In genomic region chrX:48956728-48957414, GRCh38 we compare ENCODE assay signal across 6 cellular contexts. TPM values are rescaled to one million over a fixed set of nuclear protein-coding genes. Genes with fewer than 3 reads are reported as not detected.
DNase-seq lines count a peak whose midpoint lies in the region; ATAC-seq, FAIRE-seq and TF ChIP-seq lines count a peak whose summit lies in the region.

No MANE protein-coding gene starts in this region.

- peaks cover 72% of the 10 kb centered on the region for H3K79me2 ChIP-seq in K562 (ENCODE audit: control insufficient read depth, insufficient read depth, low read length)

- H3K9me3 Mint-ChIP-seq in natural killer cell treated with Interleukin-12 subunit alpha and Interleukin-12 subunit beta and Interleukin-15 and Interleukin-18, amount 100 ng/mL, for 72 hours, result no peaks in the 10 kb centered on the region

- no peaks in the 10 kb centered on the region for H3K9me3 ChIP-seq in K562 (replicated peaks; ENCODE audit: control insufficient read depth, insufficient read depth, low read depth, low read length)

- CTCF ChIA-PET in K562 (lab: Yijun Ruan, JAX; ENCODE audit: low intra/inter-chr PET ratio), result interaction anchor here (0.6 kb wide), 1 partner anchor 384 kb away, joined by 4 read pairs; no protein-coding TSS in a partner anchor

- no peak overlapping the region for H2AFZ ChIP-seq in K562 (ENCODE audit: low read depth, low read length)

- ATAC-seq in K562 (no peak), omental fat pad (ENCODE audit: low FRiP score) (no peak)
- ATAC-seq in natural killer cell treated with Interleukin-12 subunit alpha and Interleukin-12 subunit beta and Interleukin-15 and Interleukin-18, amount 100 ng/mL, for 72 hours, result peak; percentile 40 to 45

- peak overlapping the region; percentile 83 to 99 for H3K27ac Mint-ChIP-seq in natural killer cell treated with Interleukin-12 subunit alpha and Interleukin-12 subunit beta and Interleukin-15 and Interleukin-18, amount 100 ng/mL, for 72 hours

- H3K27me3 Mint-ChIP-seq in natural killer cell treated with Interleukin-12 subunit alpha and Interleukin-12 subunit beta and Interleukin-15 and Interleukin-18, amount 100 ng/mL, for 72 hours, result peaks cover 0 to 8% of the 10 kb centered on the region in 2 donors

- no peak for TF ChIP-seq CTCF in 22Rv1 (IDR thresholded peaks at IDR 0.05)
- no peak for TF ChIP-seq CTCF in LNCaP clone FGC (IDR thresholded peaks at IDR 0.05; ENCODE audit: control insufficient read depth, extremely low read depth, insufficient read depth)
- no peak for TF ChIP-seq CTCF in K562 (IDR thresholded peaks at IDR 0.05 in 2 of 3, conservative IDR thresholded peaks at IDR 0.05 in 1 of 3; ENCODE audit: insufficient read depth in 2 of 3, low read depth in 1 of 3, low read length in 3 of 3)
- no peak for TF ChIP-seq CTCF in omental fat pad (IDR thresholded peaks at IDR 0.05)

- peaks cover 3% of the 10 kb centered on the region for H3K9me1 ChIP-seq in K562 (ENCODE audit: control insufficient read depth, insufficient read depth, low read length)

- H3K4me3 Mint-ChIP-seq in natural killer cell treated with Interleukin-12 subunit alpha and Interleukin-12 subunit beta and Interleukin-15 and Interleukin-18, amount 100 ng/mL, for 72 hours, result peak overlapping the region; percentile 86

- no peaks in the 10 kb centered on the region for H3K36me3 Mint-ChIP-seq in natural killer cell treated with Interleukin-12 subunit alpha and Interleukin-12 subunit beta and Interleukin-15 and Interleukin-18, amount 100 ng/mL, for 72 hours

- H4K20me1 ChIP-seq in K562 (replicated peaks; ENCODE audit: control insufficient read depth, insufficient read depth, low read length), result peaks cover 12% of the 10 kb centered on the region; the same call in 1 of the 2 replicates

- in situ Hi-C loops in K562 (cut with MboI), result no loop called here

- POLR2A ChIA-PET in K562 (lab: Yijun Ruan, JAX), result interaction anchor here (0.6 to 2.5 kb wide), 4 partner anchors 15 to 234 kb away, joined by 3 to 10 read pairs (median 4); no protein-coding TSS in a partner anchor

- no peak for TF ChIP-seq POLR2A in K562 (conservative IDR thresholded peaks at IDR 0.05)

- BruUV-seq in K562 (replicated peaks; lab: Mats Ljungman, UMichigan), result no TSS peak

- no peak for TF ChIP-seq EP300 in K562 (IDR thresholded peaks at IDR 0.05; ENCODE audit: low read length)

- peaks cover 23 to 53% of the 10 kb centered on the region in 2 experiments for H3K4me1 ChIP-seq in K562 (replicated peaks in 1 of 2; ENCODE audit: control insufficient read depth in 2 of 2, insufficient read depth in 2 of 2, low read length in 2 of 2)

- TF ChIP-seq RAD21 in K562 (CRISPR knock-in tag; conservative IDR thresholded peaks at IDR 0.05 in 1 of 2, IDR thresholded peaks at IDR 0.05 in 1 of 2), result no peak

- H3K27me3 ChIP-seq in K562 (ENCODE audit: control insufficient read depth in 2 of 2, insufficient read depth in 2 of 2, low read length in 2 of 2), result no peaks in the 10 kb centered on the region; a peak in 1 of 5 replicates

- peak overlapping the region; percentile 95 for H3K4me2 ChIP-seq in K562 (ENCODE audit: insufficient read depth, low read length)

- H3K4me3 ChIP-seq in LNCaP clone FGC (ENCODE audit: low read depth, low read length) (peak overlapping the region; percentile 68), K562 (peak overlapping the region; percentile 84)

- H3K36me3 ChIP-seq in K562 (ENCODE audit: control insufficient read depth, insufficient read depth, low read length), result peaks cover 49% of the 10 kb centered on the region

- H3K4me1 Mint-ChIP-seq in natural killer cell treated with Interleukin-12 subunit alpha and Interleukin-12 subunit beta and Interleukin-15 and Interleukin-18, amount 100 ng/mL, for 72 hours (ENCODE audit: low read depth in 2 of 2), result peaks cover 34 to 42% of the 10 kb centered on the region in 2 donors

- DNase-seq in LNCaP clone FGC (ENCODE audit: low read depth) (no peak), K562 (ENCODE audit: extremely low read depth in 1 of 4, low spot score in 3 of 4) (peak in 1 of 4 experiments; percentile 42), cortex of kidney (lab: John Stamatoyannopoulos, UW) (no peak), omental fat pad (ENCODE audit: low spot score) (no peak)
- peak; percentile 81 for DNase-seq in natural killer cell treated with Interleukin-12 subunit alpha and Interleukin-12 subunit beta and Interleukin-15 and Interleukin-18, amount 100 ng/mL, for 72 hours (ENCODE audit: low spot score)

- under 1% methylated on average over 25 of the region's 61 CpGs for WGBS in K562 (ENCODE audit: insufficient coverage, low coverage, missing lambda C conversion rate)

- intact Hi-C loops in K562 (cut with micrococcal nuclease), result loop anchor here (2.0 to 10.0 kb wide), 3 partner anchors 45 to 218 kb away; partner anchors contain the start of genes GRIPAP1 and PLP2

- H3K27ac ChIP-seq in 22Rv1 (peak overlapping the region; percentile 93), K562 (ENCODE audit: extremely low read depth, low read depth, low read length) (peak overlapping the region; percentile 98)

- FAIRE-seq in K562 (lab: Jason Lieb, UNC), result no peak

- peak overlapping the region; percentile 95 to 96 for H3K9ac ChIP-seq in K562 (ENCODE audit: insufficient read depth in 1 of 2, low read depth in 2 of 2, low read length in 2 of 2)

RNA-seq across cellular contexts. Expression of gene OTUD5, which starts 0.5 kb away (rescaled TPM):
- 120 and 216 TPM in 2 replicates for total RNA-seq in K562 (2011; cell fraction: chromatin; rRNA removed; ENCODE audit: low replicate concordance)
- 104 TPM in 2 replicates for total RNA-seq in K562 (2011; cell fraction: nucleolus; rRNA removed)
- total RNA-seq in K562 (2011; cell fraction: nucleoplasm; rRNA removed), result 75.4 and 94.3 TPM in 2 replicates
- total RNA-seq in K562 (2014; rRNA removed) (59.0 and 62.6 TPM in 2 replicates), K562 (2014; rRNA removed; fragmentation: Illumina TruSeq; extraction: Trizol) (34.1 and 37.5 TPM in 2 replicates), K562 (2015; rRNA removed; fragmentation: Illumina TruSeq; extraction: Trizol) (38.3 and 38.7 TPM in 2 replicates), K562 (2021) (87.0 and 93.0 TPM in 2 replicates), omental fat pad (10 to 100 TPM; 32.7 to 43.0 (median 38.3) TPM)
- polyA plus RNA-seq in K562 (2011; rRNA removed) (97.4 and 102 TPM in 2 replicates), K562 (2014; fragmentation: Illumina TruSeq; extraction: Trizol) (86.9 and 99.8 TPM in 2 replicates), K562 (2014; fragmentation: Nextera tagmentation; extraction: Ambion mirVana) (1 to 10 TPM; 3.6 to 5.5 TPM), K562 (2014; rRNA removed) (80.4 and 87.7 TPM in 2 replicates)
- polyA plus RNA-seq in K562 (2011; cell fraction: cytosol; rRNA removed), result 65.4 and 83.9 TPM in 2 replicates
- 206 and 253 TPM in 2 replicates for polyA plus RNA-seq in K562 (2011; cell fraction: nucleus; rRNA removed)
- polyA plus RNA-seq in K562 (2012), result 78.2 and 87.9 TPM in 2 replicates
- 73.1 and 111 TPM in 2 replicates for polyA minus RNA-seq in K562 (2011; rRNA and poly(A)+ RNA removed)
- 52.2 and 59.6 TPM in 2 replicates for polyA minus RNA-seq in K562 (2011; cell fraction: cytosol; rRNA and poly(A)+ RNA removed)
- 25.6 and 31.1 TPM in 2 replicates for polyA minus RNA-seq in K562 (2011; cell fraction: nucleus; rRNA and poly(A)+ RNA removed)
- 10 to 100 TPM; 75.8 to 79.9 TPM for total RNA-seq in natural killer cell treated with Interleukin-12 subunit alpha and Interleukin-12 subunit beta and Interleukin-15 and Interleukin-18, amount 100 ng/mL, for 72 hours

RNA-seq across cellular contexts. Expression of gene KCND1, which starts 14.8 kb away (rescaled TPM):
- 6.1 and 10.2 TPM in 2 replicates for total RNA-seq in K562 (2011; cell fraction: chromatin; rRNA removed; ENCODE audit: low replicate concordance)
- total RNA-seq in K562 (2011; cell fraction: nucleolus; rRNA removed), result 3.3 and 3.7 TPM in 2 replicates
- 4.0 and 5.6 TPM in 2 replicates for total RNA-seq in K562 (2011; cell fraction: nucleoplasm; rRNA removed)
- total RNA-seq in K562 (2014; rRNA removed) (0.20 TPM in 1 of 2 replicates, not detected in the other), K562 (2014; rRNA removed; fragmentation: Illumina TruSeq; extraction: Trizol) (0.16 and 0.22 TPM in 2 replicates), K562 (2015; rRNA removed; fragmentation: Illumina TruSeq; extraction: Trizol) (0.19 and 0.36 TPM in 2 replicates), K562 (2021) (0.75 and 0.83 TPM in 2 replicates), omental fat pad (10 to 100 TPM in 1 of 4 donors, 1 to 10 TPM in 3; 1.9 to 11.3 (median 3.7) TPM)
- polyA plus RNA-seq in K562 (2011; rRNA removed) (0.42 and 0.72 TPM in 2 replicates), K562 (2014; fragmentation: Illumina TruSeq; extraction: Trizol) (0.78 and 0.83 TPM in 2 replicates), K562 (2014; fragmentation: Nextera tagmentation; extraction: Ambion mirVana) (under 1 TPM; 0.06 to 0.14 TPM), K562 (2014; rRNA removed) (0.39 and 0.60 TPM in 2 replicates)
- polyA plus RNA-seq in K562 (2011; cell fraction: cytosol; rRNA removed), result 0.31 and 0.49 TPM in 2 replicates
- 5.4 and 6.7 TPM in 2 replicates for polyA plus RNA-seq in K562 (2011; cell fraction: nucleus; rRNA removed)
- polyA plus RNA-seq in K562 (2012), result 0.76 and 3.4 TPM in 2 replicates
- polyA minus RNA-seq in K562 (2011; rRNA and poly(A)+ RNA removed), result 0.32 and 0.51 TPM in 2 replicates
- 0.48 TPM in 1 of 2 replicates, not detected in the other for polyA minus RNA-seq in K562 (2011; cell fraction: cytosol; rRNA and poly(A)+ RNA removed)
- 0.67 and 1.00 TPM in 2 replicates for polyA minus RNA-seq in K562 (2011; cell fraction: nucleus; rRNA and poly(A)+ RNA removed)
- total RNA-seq in natural killer cell treated with Interleukin-12 subunit alpha and Interleukin-12 subunit beta and Interleukin-15 and Interleukin-18, amount 100 ng/mL, for 72 hours, result 1 to 10 TPM; 3.3 to 6.2 TPM

RNA-seq across cellular contexts. Expression of gene PIM2, which starts 38.0 kb away (rescaled TPM):
- total RNA-seq in K562 (2011; cell fraction: chromatin; rRNA removed; ENCODE audit: low replicate concordance), result 237 and 416 TPM in 2 replicates
- total RNA-seq in K562 (2011; cell fraction: nucleolus; rRNA removed), result 275 and 304 TPM in 2 replicates
- total RNA-seq in K562 (2011; cell fraction: nucleoplasm; rRNA removed), result 289 and 300 TPM in 2 replicates
- total RNA-seq in K562 (2014; rRNA removed) (110 and 140 TPM in 2 replicates), K562 (2014; rRNA removed; fragmentation: Illumina TruSeq; extraction: Trizol) (101 and 103 TPM in 2 replicates), K562 (2015; rRNA removed; fragmentation: Illumina TruSeq; extraction: Trizol) (104 and 108 TPM in 2 replicates), K562 (2021) (138 and 147 TPM in 2 replicates), omental fat pad (10 to 100 TPM in 2 of 4 donors, 1 to 10 TPM in 2; 9.6 to 14.0 (median 11.5) TPM)
- polyA plus RNA-seq in K562 (2011; rRNA removed) (161 and 197 TPM in 2 replicates), K562 (2014; fragmentation: Illumina TruSeq; extraction: Trizol) (187 and 191 TPM in 2 replicates), K562 (2014; fragmentation: Nextera tagmentation; extraction: Ambion mirVana) (10 to 100 TPM; 67.6 to 91.4 TPM), K562 (2014; rRNA removed) (101 and 102 TPM in 2 replicates)
- 177 and 205 TPM in 2 replicates for polyA plus RNA-seq in K562 (2011; cell fraction: cytosol; rRNA removed)
- 230 and 303 TPM in 2 replicates for polyA plus RNA-seq in K562 (2011; cell fraction: nucleus; rRNA removed)
- 122 and 192 TPM in 2 replicates for polyA plus RNA-seq in K562 (2012)
- 101 and 109 TPM in 2 replicates for polyA minus RNA-seq in K562 (2011; rRNA and poly(A)+ RNA removed)
- 72.5 and 90.1 TPM in 2 replicates for polyA minus RNA-seq in K562 (2011; cell fraction: cytosol; rRNA and poly(A)+ RNA removed)
- 79.4 and 90.6 TPM in 2 replicates for polyA minus RNA-seq in K562 (2011; cell fraction: nucleus; rRNA and poly(A)+ RNA removed)
- 100 to 1,000 TPM; 291 to 478 TPM for total RNA-seq in natural killer cell treated with Interleukin-12 subunit alpha and Interleukin-12 subunit beta and Interleukin-15 and Interleukin-18, amount 100 ng/mL, for 72 hours

RNA-seq across cellular contexts. Expression of gene GRIPAP1, which starts 45.2 kb away (rescaled TPM):
- total RNA-seq in K562 (2011; cell fraction: chromatin; rRNA removed; ENCODE audit: low replicate concordance), result 195 and 197 TPM in 2 replicates
- total RNA-seq in K562 (2011; cell fraction: nucleolus; rRNA removed), result 52.9 and 55.0 TPM in 2 replicates
- total RNA-seq in K562 (2011; cell fraction: nucleoplasm; rRNA removed), result 112 and 180 TPM in 2 replicates
- total RNA-seq in K562 (2014; rRNA removed) (21.7 and 24.0 TPM in 2 replicates), K562 (2014; rRNA removed; fragmentation: Illumina TruSeq; extraction: Trizol) (15.3 and 16.2 TPM in 2 replicates), K562 (2015; rRNA removed; fragmentation: Illumina TruSeq; extraction: Trizol) (18.4 and 20.8 TPM in 2 replicates), K562 (2021) (27.4 and 37.5 TPM in 2 replicates), omental fat pad (10 to 100 TPM; 25.1 to 44.5 (median 32.2) TPM)
- polyA plus RNA-seq in K562 (2011; rRNA removed) (28.8 and 31.9 TPM in 2 replicates), K562 (2014; fragmentation: Illumina TruSeq; extraction: Trizol) (27.3 and 31.0 TPM in 2 replicates), K562 (2014; fragmentation: Nextera tagmentation; extraction: Ambion mirVana) (1 to 10 TPM; 4.1 to 4.6 TPM), K562 (2014; rRNA removed) (41.6 and 42.4 TPM in 2 replicates)
- polyA plus RNA-seq in K562 (2011; cell fraction: cytosol; rRNA removed), result 15.3 and 19.5 TPM in 2 replicates
- polyA plus RNA-seq in K562 (2011; cell fraction: nucleus; rRNA removed), result 159 and 162 TPM in 2 replicates
- 26.9 and 43.0 TPM in 2 replicates for polyA plus RNA-seq in K562 (2012)
- polyA minus RNA-seq in K562 (2011; rRNA and poly(A)+ RNA removed), result 26.0 and 41.0 TPM in 2 replicates
- 7.2 and 8.1 TPM in 2 replicates for polyA minus RNA-seq in K562 (2011; cell fraction: cytosol; rRNA and poly(A)+ RNA removed)
- 21.1 and 50.1 TPM in 2 replicates for polyA minus RNA-seq in K562 (2011; cell fraction: nucleus; rRNA and poly(A)+ RNA removed)
- total RNA-seq in natural killer cell treated with Interleukin-12 subunit alpha and Interleukin-12 subunit beta and Interleukin-15 and Interleukin-18, amount 100 ng/mL, for 72 hours, result 100 to 1,000 TPM in 1 of 2 donors, 10 to 100 TPM in 1; 97.8 to 143 TPM

RNA-seq across cellular contexts. Expression of gene SLC35A2, which starts 45.4 kb away (rescaled TPM):
- 43.4 and 77.8 TPM in 2 replicates for total RNA-seq in K562 (2011; cell fraction: chromatin; rRNA removed; ENCODE audit: low replicate concordance)
- 85.0 and 85.7 TPM in 2 replicates for total RNA-seq in K562 (2011; cell fraction: nucleolus; rRNA removed)
- 78.3 and 79.2 TPM in 2 replicates for total RNA-seq in K562 (2011; cell fraction: nucleoplasm; rRNA removed)
- total RNA-seq in K562 (2014; rRNA removed) (18.0 and 22.3 TPM in 2 replicates), K562 (2014; rRNA removed; fragmentation: Illumina TruSeq; extraction: Trizol) (19.6 and 19.8 TPM in 2 replicates), K562 (2015; rRNA removed; fragmentation: Illumina TruSeq; extraction: Trizol) (19.2 and 20.0 TPM in 2 replicates), K562 (2021) (32.3 and 38.9 TPM in 2 replicates), omental fat pad (10 to 100 TPM; 10.2 to 22.0 (median 17.2) TPM)
- polyA plus RNA-seq in K562 (2011; rRNA removed) (37.4 and 59.3 TPM in 2 replicates), K562 (2014; fragmentation: Illumina TruSeq; extraction: Trizol) (37.6 and 42.6 TPM in 2 replicates), K562 (2014; fragmentation: Nextera tagmentation; extraction: Ambion mirVana) (1 to 10 TPM; 3.3 to 5.2 TPM), K562 (2014; rRNA removed) (32.3 and 36.5 TPM in 2 replicates)
- polyA plus RNA-seq in K562 (2011; cell fraction: cytosol; rRNA removed), result 99.1 and 114 TPM in 2 replicates
- 79.9 and 86.5 TPM in 2 replicates for polyA plus RNA-seq in K562 (2011; cell fraction: nucleus; rRNA removed)
- 27.7 and 32.6 TPM in 2 replicates for polyA plus RNA-seq in K562 (2012)
- polyA minus RNA-seq in K562 (2011; rRNA and poly(A)+ RNA removed), result 32.1 and 45.8 TPM in 2 replicates
- 25.4 and 31.9 TPM in 2 replicates for polyA minus RNA-seq in K562 (2011; cell fraction: cytosol; rRNA and poly(A)+ RNA removed)
- polyA minus RNA-seq in K562 (2011; cell fraction: nucleus; rRNA and poly(A)+ RNA removed), result 12.7 and 17.7 TPM in 2 replicates
- 10 to 100 TPM; 25.5 to 26.9 TPM for total RNA-seq in natural killer cell treated with Interleukin-12 subunit alpha and Interleukin-12 subunit beta and Interleukin-15 and Interleukin-18, amount 100 ng/mL, for 72 hours

Comparison
In these comparisons a context has a peak if more than half of its experiments do, and no peak if none do; other contexts are left out.
1. ATAC-seq: peak in natural killer cell treated with Interleukin-12 subunit alpha and Interleukin-12 subunit beta and Interleukin-15 and Interleukin-18, amount 100 ng/mL, for 72 hours (2 of 2); none in K562 (single experiment) and omental fat pad (single experiment).
2. RNA of gene PIM2, which starts 38.0 kb away (total RNA-seq): 291 to 478 TPM in natural killer cell treated with Interleukin-12 subunit alpha and Interleukin-12 subunit beta and Interleukin-15 and Interleukin-18, amount 100 ng/mL, for 72 hours and 101 to 416 TPM in K562; 9.6 to 14.0 TPM in omental fat pad; every median in the first group is over 4 times any median in the second.